8 cellular contexts compared by ENCODE assay signal in the genomic region with DNA sequence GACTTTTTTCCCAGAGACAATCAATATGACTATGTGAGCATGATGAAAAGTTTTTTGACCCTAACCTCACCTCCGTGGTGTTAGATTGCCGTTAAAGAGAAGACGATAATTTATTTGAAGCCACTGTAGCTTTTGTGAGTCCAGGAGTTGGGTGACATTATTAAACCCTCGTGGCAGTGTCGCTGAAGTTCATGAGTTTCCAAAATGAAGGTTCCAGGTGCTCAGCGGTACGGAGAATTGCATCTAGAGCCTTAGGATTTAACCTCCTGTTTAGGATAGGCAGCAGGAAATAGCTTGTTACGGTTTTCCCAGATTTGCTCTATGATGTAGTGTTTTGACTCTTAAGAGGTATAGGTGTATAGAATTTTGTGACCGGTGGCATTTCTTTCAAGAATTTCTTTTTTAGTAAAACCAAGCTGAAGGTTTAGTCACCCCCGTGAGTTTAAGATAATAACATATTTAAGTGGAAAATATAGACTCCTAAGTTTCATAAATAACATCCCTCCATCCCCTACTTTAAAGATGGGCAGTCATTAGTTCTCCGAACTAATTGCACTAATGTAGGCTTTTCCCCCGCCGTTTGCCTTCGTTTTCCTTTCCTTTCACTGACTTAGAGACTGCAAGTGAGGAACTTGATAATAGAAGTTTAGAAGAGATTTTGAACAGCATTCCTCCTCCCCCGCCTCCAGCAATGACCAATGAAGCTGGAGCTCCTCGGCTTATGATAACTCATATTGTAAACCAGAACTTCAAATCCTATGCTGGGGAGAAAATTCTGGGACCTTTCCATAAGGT. TPM values are rescaled to one million over a fixed set of nuclear protein-coding genes. Genes with fewer than 3 reads are reported as not detected.
DNase-seq lines count a peak whose midpoint lies in the region; ATAC-seq, FAIRE-seq and TF ChIP-seq lines count a peak whose summit lies in the region.

No MANE protein-coding gene starts in this region.

- peak overlapping the region; percentile 84 for H3K4me3 ChIP-seq in CD8-positive, alpha-beta T cell (ENCODE audit: low read depth, low read length)
- H3K4me3 ChIP-seq in SK-N-MC (peak overlapping the region; percentile 98), neuron (ENCODE audit: low read length) (peak overlapping the region; percentile 100)

- H3K9me3 ChIP-seq in CD8-positive, alpha-beta T cell (ENCODE audit: low read length): no peaks in the 10 kb centered on the region
- H3K9me3 ChIP-seq in SK-N-MC (ENCODE audit: low read depth, low read length): no peaks in the 10 kb centered on the region
- H3K9me3 ChIP-seq in neuron (ENCODE audit: low read length): no peaks in the 10 kb centered on the region

- no peak overlapping the region for H3K27ac ChIP-seq in CD8-positive, alpha-beta T cell (ENCODE audit: low read depth, low read length)
- H3K27ac ChIP-seq in SK-N-MC (peak overlapping the region; percentile 53; the same call in 1 of the 2 replicates), epithelial cell of prostate (peak overlapping the region; percentile 74)

- no peaks in the 10 kb centered on the region for H3K27me3 ChIP-seq in CD8-positive, alpha-beta T cell (ENCODE audit: insufficient read depth, low read length)
- no peaks in the 10 kb centered on the region for H3K27me3 ChIP-seq in neuron (ENCODE audit: insufficient read depth, low read length)

- H3K4me1 Mint-ChIP-seq in CD8-positive, alpha-beta T cell (ENCODE audit: low read depth): peaks cover 51% of the 10 kb centered on the region

- peak overlapping the region; percentile 87 for H3K4me3 Mint-ChIP-seq in CD8-positive, alpha-beta T cell

- CTCF ChIA-PET in CD8-positive, alpha-beta T cell (lab: Charles Lee): interaction anchor here (0.9 to 2.1 kb wide), 2 partner anchors 11 to 13 kb away, joined by 3 to 8 read pairs; no protein-coding TSS in a partner anchor

- H3K36me3 ChIP-seq in CD8-positive, alpha-beta T cell (ENCODE audit: insufficient read depth, low read length): no peaks in the 10 kb centered on the region
- H3K36me3 ChIP-seq in SK-N-MC (ENCODE audit: insufficient read depth, low read length): peaks cover 59% of the 10 kb centered on the region
- H3K36me3 ChIP-seq in neuron (ENCODE audit: insufficient read depth, low read length): peaks cover 34% of the 10 kb centered on the region

- intact Hi-C loops in CD8-positive, alpha-beta T cell (cut with DNase I, micrococcal nuclease): loop anchor here (10.0 kb wide), 2 partner anchors 823 to 1757 kb away; partner anchors contain the start of genes GFM1 (in 2 of the 2) and NMD3 (in 1 of the 2)

- DNase-seq in CD8-positive, alpha-beta T cell: no peak
- DNase-seq in HS-5 (ENCODE audit: low read depth) (peak; percentile 41), SK-N-MC (ENCODE audit: low read depth, low spot score) (no peak), epithelial cell of prostate (ENCODE audit: low read depth, low spot score) (no peak), frontal cortex (ENCODE audit: low spot score in 2 of 2) (no peak)

- POLR2A ChIA-PET in CD8-positive, alpha-beta T cell (lab: Charles Lee): interaction anchor here (1.0 kb wide), 1 partner anchor 163 kb away, joined by 3 read pairs; no protein-coding TSS in a partner anchor

- peaks cover 21% of the 10 kb centered on the region for H3K36me3 Mint-ChIP-seq in CD8-positive, alpha-beta T cell

- peak overlapping the region; percentile 63 for H3K27ac Mint-ChIP-seq in CD8-positive, alpha-beta T cell

- peaks cover 26% of the 10 kb centered on the region for H3K27me3 Mint-ChIP-seq in CD8-positive, alpha-beta T cell (ENCODE audit: low read depth)

- TF ChIP-seq CTCF in CD8-positive, alpha-beta T cell (IDR thresholded peaks at IDR 0.05): no peak

- no peak for FAIRE-seq in frontal cortex (lab: Jason Lieb, UNC)

- H3K9me3 Mint-ChIP-seq in CD8-positive, alpha-beta T cell: no peaks in the 10 kb centered on the region

- peak overlapping the region; percentile 100 for H3K9ac ChIP-seq in SK-N-MC (ENCODE audit: insufficient read length)

- no peak for ATAC-seq in CD8-positive, alpha-beta T cell
- no peak for ATAC-seq in HG02981 (IDR thresholded peaks at IDR 0.05; ENCODE audit: unreplicated experiment)
- ATAC-seq in HG02642 (IDR thresholded peaks at IDR 0.05; ENCODE audit: poor library complexity, unreplicated experiment): no peak

- H3K4me1 ChIP-seq in CD8-positive, alpha-beta T cell (ENCODE audit: insufficient read depth, low read length): peaks cover 35% of the 10 kb centered on the region
- peaks cover 49% of the 10 kb centered on the region for H3K4me1 ChIP-seq in neuron (ENCODE audit: insufficient read depth, low read length)

- peak overlapping the region; percentile 13 for H2AFZ ChIP-seq in neuron (ENCODE audit: low read depth, low read length)

RNA-seq across cellular contexts. Expression of gene SMC4, which starts 2.0 kb away (rescaled TPM):
- total RNA-seq in CD8-positive, alpha-beta T cell: 10 to 100 TPM; 40.8 to 43.5 TPM
- total RNA-seq in frontal cortex: 24.9 TPM

RNA-seq across cellular contexts. Expression of gene IFT80, which starts 2.5 kb away (rescaled TPM):
- total RNA-seq in CD8-positive, alpha-beta T cell: 10 to 100 TPM in 1 of 2 experiments, 1 to 10 TPM in 1; 9.9 to 12.7 TPM
- total RNA-seq in frontal cortex: 42.4 TPM

RNA-seq across cellular contexts. Expression of gene TRIM59, which starts 48.1 kb away (rescaled TPM):
- 10 to 100 TPM; 15.0 to 15.5 TPM for total RNA-seq in CD8-positive, alpha-beta T cell
- total RNA-seq in frontal cortex: 11.0 TPM
